In the genomic region with DNA sequence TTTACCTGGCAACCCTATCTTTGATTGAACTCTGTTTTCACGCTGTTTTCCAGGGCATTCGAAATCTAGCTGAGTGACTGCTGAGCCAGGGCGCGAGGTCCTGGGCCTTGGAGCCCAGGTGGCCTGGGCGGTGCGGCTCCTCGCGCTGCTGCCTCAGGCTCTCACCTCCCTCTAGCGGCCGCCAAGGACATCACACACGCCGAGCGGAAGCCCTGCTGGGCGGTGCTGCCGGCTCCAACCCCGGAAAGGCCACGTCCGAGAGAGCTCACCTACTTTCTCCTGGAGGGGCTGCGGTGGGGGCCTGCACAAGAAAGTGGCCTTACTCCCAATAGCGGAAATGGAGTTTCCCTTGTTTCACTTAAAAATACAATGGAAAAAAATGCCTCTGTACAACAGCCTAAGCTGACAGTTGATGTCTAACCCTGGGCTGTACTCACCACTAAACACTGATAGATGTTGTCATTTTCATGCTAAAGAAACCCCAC, we compare ENCODE assay signal across 8 cellular contexts.
DNase-seq lines count a peak whose midpoint lies in the region; ATAC-seq and TF ChIP-seq lines count a peak whose summit lies in the region.

No MANE protein-coding gene starts in this region.

- H3K4me3 ChIP-seq in Loucy (ENCODE audit: low read length, poor library complexity, severe bottlenecking) (peak overlapping the region; percentile 68), SJSA1 (no peak overlapping the region), gastroesophageal sphincter (peak overlapping the region in 1 of 2 donors; percentile 18), thymus (ENCODE audit: low read length) (peak overlapping the region; percentile 29)

- no peaks in the 10 kb centered on the region for H4K20me1 ChIP-seq in Loucy (ENCODE audit: insufficient read depth, low read length, poor library complexity, severe bottlenecking)

- H3K9me3 ChIP-seq in Loucy (ENCODE audit: insufficient read depth, low read depth, low read length) (no peaks in the 10 kb centered on the region), SJSA1 (replicated peaks) (no peaks in the 10 kb centered on the region; the same call in 1 of the 2 replicates), gastroesophageal sphincter (no peaks in the 10 kb centered on the region), thymus (ENCODE audit: control insufficient read depth) (no peaks in the 10 kb centered on the region)

- ATAC-seq in gastroesophageal sphincter: peak; percentile 93

- H3K4me3 Mint-ChIP-seq in osteocyte (ENCODE audit: unreplicated experiment): peak overlapping the region; percentile 54

- H3K36me3 ChIP-seq in Loucy (ENCODE audit: insufficient read depth, low read length) (no peaks in the 10 kb centered on the region), SJSA1 (no peaks in the 10 kb centered on the region), gastroesophageal sphincter (no peaks in the 10 kb centered on the region), thymus (ENCODE audit: control insufficient read depth, insufficient read depth) (no peaks in the 10 kb centered on the region)

- no peak for TF ChIP-seq POLR2A in gastroesophageal sphincter (IDR thresholded peaks at IDR 0.05)

- no peaks in the 10 kb centered on the region for H3F3A ChIP-seq in Loucy (ENCODE audit: low read depth)

- no peaks in the 10 kb centered on the region for H3K36me3 Mint-ChIP-seq in osteocyte (ENCODE audit: unreplicated experiment)

- no peak overlapping the region for H3K27ac ChIP-seq in SJSA1
- H3K27ac ChIP-seq in gastroesophageal sphincter: no peak overlapping the region
- H3K27ac ChIP-seq in thymus (ENCODE audit: low read depth): no peak overlapping the region

- peaks cover 14% of the 10 kb centered on the region for H3K4me1 Mint-ChIP-seq in osteocyte (ENCODE audit: unreplicated experiment)

- peaks cover 3% of the 10 kb centered on the region for H3K4me1 ChIP-seq in Loucy (ENCODE audit: insufficient read depth, low read length, poor library complexity, severe bottlenecking)
- H3K4me1 ChIP-seq in SJSA1 (replicated peaks): no peaks in the 10 kb centered on the region; the same call in 1 of the 2 replicates
- peaks cover 0 to 8% (median 0%) of the 10 kb centered on the region in 3 donors for H3K4me1 ChIP-seq in gastroesophageal sphincter
- no peaks in the 10 kb centered on the region for H3K4me1 ChIP-seq in thymus (ENCODE audit: control insufficient read depth, insufficient read depth, low read length)

- H3K9ac ChIP-seq in Loucy (ENCODE audit: low read depth, low read length, poor library complexity, severe bottlenecking): no peak overlapping the region

- no peaks in the 10 kb centered on the region for H3K79me2 ChIP-seq in Loucy (ENCODE audit: insufficient read depth, low read length)

- peak; percentile 75 for TF ChIP-seq CTCF in Loucy (conservative IDR thresholded peaks at IDR 0.05; ENCODE audit: low read length)
- peak; percentile 71 to 97 (median 81) for TF ChIP-seq CTCF in gastroesophageal sphincter (IDR thresholded peaks at IDR 0.05)
- TF ChIP-seq CTCF in osteocyte (IDR thresholded peaks at IDR 0.05): peak; percentile 91

- peaks cover 18% of the 10 kb centered on the region for H3K27me3 Mint-ChIP-seq in osteocyte (ENCODE audit: unreplicated experiment)

- no peak for TF ChIP-seq EP300 in gastroesophageal sphincter (IDR thresholded peaks at IDR 0.05)

- H3K4me2 ChIP-seq in Loucy (ENCODE audit: low read depth, low read length, poor library complexity, severe bottlenecking): peak overlapping the region; percentile 71

- 0 to 7% methylated on average over 1 to 10 of the region's 20 CpGs for WGBS in gastroesophageal sphincter (ENCODE audit: low coverage in 1 of 2), 2 donors
- 2% methylated on average over 20 of the region's 20 CpGs for WGBS in thymus

- peak overlapping the region; percentile 99 for H2AFZ ChIP-seq in Loucy (ENCODE audit: low read length)

- H3K9me2 ChIP-seq in Loucy (replicated peaks; ENCODE audit: low read depth, low read length): no peaks in the 10 kb centered on the region

- H3K27me3 ChIP-seq in Loucy (ENCODE audit: insufficient read depth, low read length, poor library complexity, severe bottlenecking) (no peaks in the 10 kb centered on the region), SJSA1 (replicated peaks) (peaks cover 3% of the 10 kb centered on the region; the same call in 1 of the 2 replicates), gastroesophageal sphincter (no peaks in the 10 kb centered on the region), thymus (ENCODE audit: control insufficient read depth, insufficient read depth) (no peaks in the 10 kb centered on the region)

- no peak overlapping the region for H3K27ac Mint-ChIP-seq in osteocyte (ENCODE audit: unreplicated experiment)

- no peaks in the 10 kb centered on the region for H3K9me3 Mint-ChIP-seq in osteocyte (ENCODE audit: unreplicated experiment)

- DNase-seq in GM03348 (ENCODE audit: low spot score) (peak; percentile 92), HCEC 1CT (peak; percentile 76), SJSA1 (ENCODE audit: low read depth in 1 of 2, low spot score in 2 of 2) (peak; percentile 56 to 75), osteocyte (ENCODE audit: extremely low spot score, unreplicated experiment) (peak; percentile 88)
- peak; percentile 63 for DNase-seq in activated gamma-delta T cell treated with anti-CD3 and anti-CD28 coated beads, Interleukin-2, amount 50 U/mL, for 16 hours (ENCODE audit: low read depth)
